Comparison of ENCODE assay signal across 15 cellular contexts in genomic region chr7:4734587-4735365, GRCh38. TPM values are rescaled to one million over a fixed set of nuclear protein-coding genes. Genes with fewer than 3 reads are reported as not detected.
A peak's percentile ranks its signal among the peaks of the same experiment; 100 is the strongest.
DNase-seq lines count a peak whose midpoint lies in the region; ATAC-seq, FAIRE-seq and TF ChIP-seq lines count a peak whose summit lies in the region.
"Had no signal": no experiment of that assay in that cellular context is flagged by ENCODE, and none has a peak within 500 bp of the region (broad histone marks: within the 10 kb centered on the region; RNA-seq: fewer than 3 reads in every experiment).

No MANE protein-coding gene starts in this region.

- intact Hi-C loops in Right ventricle myocardium inferior (cut with DNase I) (no loop called here), cardiac septum (cut with DNase I) (loop anchor here (5.0 kb wide), 1 partner anchor 92 kb away; no protein-coding TSS in a partner anchor)

- H3K36me3 Mint-ChIP-seq in nephron progenitor cell (ENCODE audit: low read depth) = peaks cover 31% of the 10 kb centered on the region

- H3K4me1 Mint-ChIP-seq in nephron progenitor cell = peaks cover 71% of the 10 kb centered on the region

- DNase-seq in Right ventricle myocardium inferior (ENCODE audit: missing footprints) (no peak), cardiac septum (ENCODE audit: low spot score) (no peak), globus pallidus (ENCODE audit: low spot score) (peak; percentile 84), nephron progenitor cell (no peak), urothelium cell line (ENCODE audit: low spot score) (no peak), Kasumi-1 (lab: John Stamatoyannopoulos, UW) (no peak), activated gamma-delta T cell treated with Interleukin-2 at 50 U/mL for 16 hours (no peak)
- DNase-seq: DMS79 treated with DMSO at 0.1 percent for 48 hours; kidney glomerular epithelial cell; NK-92 treated with Interleukin-12 subunit alpha and Interleukin-12 subunit beta, amount 100 ng/mL, for 24 hours; sigmoid colon had no signal

- no peak overlapping the region for H3K4me3 Mint-ChIP-seq in nephron progenitor cell

- TF ChIP-seq CTCF in nephron progenitor cell (IDR thresholded peaks at IDR 0.05) = no peak

- peak; percentile 35 for FAIRE-seq in urothelium cell line (lab: Jason Lieb, UNC)
- FAIRE-seq: H1, TTC549 had no signal

- peaks cover 8% of the 10 kb centered on the region for H3K27me3 Mint-ChIP-seq in nephron progenitor cell (ENCODE audit: low read depth, poor library complexity)
- H3K27me3 Mint-ChIP-seq: stimulated activated naive CD8-positive, alpha-beta T cell treated with anti-CD3 and anti-CD28 coated beads, Interleukin-15, Interleukin-2, amounts not matched to agents 100 ng/mL and 50 ng/mL, for 24 hours had no signal

- ATAC-seq in Right ventricle myocardium inferior (peak; percentile 47), GM21786 (IDR thresholded peaks at IDR 0.05; ENCODE audit: unreplicated experiment) (no peak)

- no peaks in the 10 kb centered on the region for H3K9me3 Mint-ChIP-seq in nephron progenitor cell
- H3K9me3 Mint-ChIP-seq: stimulated activated naive CD8-positive, alpha-beta T cell treated with anti-CD3 and anti-CD28 coated beads, Interleukin-15, Interleukin-2, amounts not matched to agents 100 ng/mL and 50 ng/mL, for 24 hours had no signal

- peak overlapping the region; percentile 78 for H3K27ac Mint-ChIP-seq in nephron progenitor cell

RNA-seq across cellular contexts. Expression of gene AP5Z1, which starts 40.6 kb away (rescaled TPM):
- total RNA-seq in Right ventricle myocardium inferior = 14.4 TPM
- 15.9 TPM for total RNA-seq in cardiac septum

RNA-seq across cellular contexts. Expression of gene FOXK1, which starts 52.7 kb away (rescaled TPM):
- total RNA-seq in Right ventricle myocardium inferior (16.8 TPM), cardiac septum (29.7 TPM)
